ENCODE assay signal across 9 cellular contexts in the genomic region with DNA sequence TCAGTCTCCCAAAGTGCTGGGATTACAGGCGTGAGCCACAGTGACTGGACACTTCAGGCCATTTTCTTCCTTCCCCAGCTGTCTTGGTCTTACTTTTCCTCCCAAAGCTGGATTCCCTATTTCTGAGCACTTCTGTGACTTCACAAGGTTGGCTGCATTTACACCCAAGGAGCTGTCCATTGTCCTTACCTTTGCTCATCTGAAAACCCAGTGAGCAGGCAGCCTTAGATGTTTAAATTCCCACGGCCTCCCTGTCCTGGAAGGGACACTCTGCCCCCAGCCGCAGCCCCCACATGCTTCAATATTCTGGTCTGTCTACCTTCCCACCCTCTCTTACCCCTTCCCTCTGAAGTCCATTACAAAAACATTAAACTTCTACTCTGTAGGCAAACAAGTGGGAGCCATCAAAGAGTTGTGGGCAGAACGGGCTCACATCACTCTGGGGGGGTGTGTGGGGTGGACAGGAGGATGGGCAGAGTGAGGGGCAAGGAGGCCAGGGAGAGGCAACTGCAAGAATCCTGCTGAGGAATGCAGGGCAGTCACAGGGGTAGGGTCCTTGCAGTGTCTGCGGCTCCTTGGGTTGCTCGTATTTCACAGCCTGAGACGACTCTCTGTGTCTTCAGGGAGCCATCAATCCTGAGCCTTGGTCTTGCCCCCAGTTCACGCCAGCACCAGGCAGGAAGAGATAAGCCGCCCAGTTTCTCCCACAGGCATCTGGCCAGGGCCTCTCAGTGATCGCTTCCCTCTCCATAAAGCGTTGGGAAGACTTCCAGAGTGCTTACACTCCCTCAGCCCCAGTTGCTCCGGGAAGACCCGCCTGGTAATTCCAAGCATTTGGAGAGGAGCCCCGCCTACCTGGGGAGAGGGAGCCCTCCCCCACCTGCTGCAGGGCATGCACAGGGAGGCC.
DNase-seq lines count a peak whose midpoint lies in the region; ATAC-seq and TF ChIP-seq lines count a peak whose summit lies in the region.
"Had no signal": no experiment of that assay in that cellular context is flagged by ENCODE, and none has a peak within 500 bp of the region (broad histone marks: within the 10 kb centered on the region; RNA-seq: fewer than 3 reads in every experiment).

No MANE protein-coding gene starts in this region.

- intact Hi-C loops in CD14-positive monocyte (cut with micrococcal nuclease): loop anchor here (5.0 to 10.0 kb wide), 2 partner anchors 350 to 387 kb away; no protein-coding TSS in a partner anchor
- intact Hi-C loops in mucosa of descending colon (cut with DNase I, micrococcal nuclease): loop anchor here (5.0 to 10.0 kb wide), 2 partner anchors 387 to 390 kb away; no protein-coding TSS in a partner anchor
- intact Hi-C loops in dorsolateral prefrontal cortex (cut with DNase I): loop anchor here (5.0 to 10.0 kb wide), 6 partner anchors 67 to 510 kb away; partner anchors contain the start of gene ATXN7L1 (in 2 of the 2)

- ATAC-seq in mucosa of descending colon: peak; percentile 37

- no peak overlapping the region for H3K4me3 ChIP-seq in mucosa of descending colon
- peak overlapping the region in 1 of 59 donors; percentile 1 for H3K4me3 ChIP-seq in dorsolateral prefrontal cortex
- no peak overlapping the region for H3K4me3 ChIP-seq in MG63

- no peaks in the 10 kb centered on the region for H3K4me1 ChIP-seq in mucosa of descending colon (ENCODE audit: low read depth)

- H3K27ac Mint-ChIP-seq in CD14-positive monocyte: peak overlapping the region in 4 of 7 donors; percentile 8 to 67 (median 31)
- no peak overlapping the region for H3K27ac Mint-ChIP-seq in immature natural killer cell

- H3K9me3 Mint-ChIP-seq in CD14-positive monocyte: no peaks in the 10 kb centered on the region
- no peaks in the 10 kb centered on the region for H3K9me3 Mint-ChIP-seq in immature natural killer cell

- H3K27me3 ChIP-seq in dorsolateral prefrontal cortex: no peaks in the 10 kb centered on the region
- H3K27me3 ChIP-seq in MG63: no peaks in the 10 kb centered on the region

- H3K9me3 ChIP-seq in mucosa of descending colon: no peaks in the 10 kb centered on the region
- no peaks in the 10 kb centered on the region for H3K9me3 ChIP-seq in MG63

- H3K4me3 Mint-ChIP-seq in CD14-positive monocyte (no peak overlapping the region), immature natural killer cell (no peak overlapping the region)

- H3K4me1 Mint-ChIP-seq in CD14-positive monocyte (no peaks in the 10 kb centered on the region), immature natural killer cell (peaks cover 2 to 15% of the 10 kb centered on the region in 2 donors)

- H3K27ac ChIP-seq in dorsolateral prefrontal cortex: peak overlapping the region in 4 of 59 donors; percentile 5 to 53 (median 24)

- peaks cover 71 to 84% of the 10 kb centered on the region in 2 donors for H3K36me3 Mint-ChIP-seq in CD14-positive monocyte
- peaks cover 0 to 20% (median 8%) of the 10 kb centered on the region in 3 donors for H3K36me3 Mint-ChIP-seq in immature natural killer cell

- no peaks in the 10 kb centered on the region for H3K27me3 Mint-ChIP-seq in CD14-positive monocyte (ENCODE audit: low read depth in 3 of 3)
- H3K27me3 Mint-ChIP-seq in immature natural killer cell (ENCODE audit: low read depth in 3 of 3): peaks cover 0 to 5% (median 3%) of the 10 kb centered on the region in 3 donors

- no peaks in the 10 kb centered on the region for H3K36me3 ChIP-seq in mucosa of descending colon (ENCODE audit: low read depth)
- H3K36me3 ChIP-seq in MG63: no peaks in the 10 kb centered on the region

- no peak for DNase-seq in CD14-positive monocyte (ENCODE audit: low spot score)
- DNase-seq in NCI-H1092 treated with DMSO at 0.1 percent for 48 hours (lab: John Stamatoyannopoulos, UW): peak; percentile 57
- peak; percentile 52 for DNase-seq in cerebellar cortex (ENCODE audit: low spot score)
- DNase-seq in mucosa of descending colon: peak in 1 of 3 donors; percentile 30
- DNase-seq in dorsolateral prefrontal cortex: no peak
- DNase-seq in immature natural killer cell: no peak
- DNase-seq in MG63: no peak
- DNase-seq in DMS153 treated with DMSO at 0.1 percent for 48 hours (lab: John Stamatoyannopoulos, UW; ENCODE audit: unreplicated experiment): no peak
- DNase-seq: stimulated activated naive CD4-positive, alpha-beta T cell had no signal

- TF ChIP-seq CTCF in CD14-positive monocyte (IDR thresholded peaks at IDR 0.05) (no peak), mucosa of descending colon (IDR thresholded peaks at IDR 0.05) (no peak), dorsolateral prefrontal cortex (IDR thresholded peaks at IDR 0.05 in 54 of 56, conservative IDR thresholded peaks at IDR 0.05 in 2 of 56; ENCODE audit: low read depth in 1 of 56, partially characterized antibody in 56 of 56) (no peak)

Comparison
In these comparisons a context has a peak if more than half of its experiments do, and no peak if none do; other contexts are left out.
1. DNase-seq: peak in NCI-H1092 treated with DMSO at 0.1 percent for 48 hours (single experiment) and cerebellar cortex (single experiment); none in CD14-positive monocyte (single experiment), dorsolateral prefrontal cortex (0 of 10), immature natural killer cell (0 of 3), MG63 (single experiment) and DMS153 treated with DMSO at 0.1 percent for 48 hours (single experiment).
2. H3K27ac Mint-ChIP-seq: peak in CD14-positive monocyte (4 of 7); none in immature natural killer cell (0 of 6).